8 cellular contexts compared by ENCODE assay signal in genomic region chr20:32537657-32538525, GRCh38. TPM values are rescaled to one million over a fixed set of nuclear protein-coding genes. Genes with fewer than 3 reads are reported as not detected.
DNase-seq lines count a peak whose midpoint lies in the region; ATAC-seq, FAIRE-seq and TF ChIP-seq lines count a peak whose summit lies in the region.

No MANE protein-coding gene starts in this region.

- H3F3A ChIP-seq in SK-N-SH (replicated peaks; ENCODE audit: insufficient read depth), result no peaks in the 10 kb centered on the region

- H3K4me1 Mint-ChIP-seq in activated CD4-positive, alpha-beta memory T cell treated with anti-CD3 and anti-CD28 coated beads, Interleukin-2, amount 10 ng/mL, durations not matched to agents 7 days and 5 days, result peaks cover 80% of the 10 kb centered on the region
- peaks cover 84 to 85% of the 10 kb centered on the region in 2 donors for H3K4me1 Mint-ChIP-seq in immature natural killer cell
- H3K4me1 Mint-ChIP-seq in stimulated activated naive CD8-positive, alpha-beta T cell treated with anti-CD3 and anti-CD28 coated beads, Interleukin-15, amount 100 ng/mL, for 72 hours, result peaks cover 94% of the 10 kb centered on the region

- H3K4me3 ChIP-seq in SK-N-SH (ENCODE audit: low read depth in 2 of 2, low read length in 1 of 2), result no peak overlapping the region

- 91% methylated on average over 12 of the region's 18 CpGs for WGBS in SK-N-SH (ENCODE audit: low lambda C conversion rate)

- TF ChIP-seq CTCF in SK-N-SH (IDR thresholded peaks at IDR 0.05), result no peak

- no peak overlapping the region; a peak in 1 of 4 replicates for H3K27ac ChIP-seq in SK-N-SH (ENCODE audit: low read depth in 2 of 2, low read length in 1 of 2)

- no peaks in the 10 kb centered on the region for H3K9me3 ChIP-seq in SK-N-SH

- no peaks in the 10 kb centered on the region for H3K79me2 ChIP-seq in SK-N-SH (ENCODE audit: insufficient read depth)

- H3K9ac ChIP-seq in SK-N-SH, result no peak overlapping the region

- H2AFZ ChIP-seq in SK-N-SH (ENCODE audit: low read depth), result no peak overlapping the region

- H4K20me1 ChIP-seq in SK-N-SH (ENCODE audit: insufficient read depth), result no peaks in the 10 kb centered on the region

- ATAC-seq in SK-N-SH treated with all-trans-retinoic acid at 6 μM for 48 hours, result no peak
- ATAC-seq in stimulated activated naive CD8-positive, alpha-beta T cell treated with anti-CD3 and anti-CD28 coated beads, Interleukin-15, amount 100 ng/mL, for 72 hours, result no peak
- no peak for ATAC-seq in HG02678 (IDR thresholded peaks at IDR 0.05; ENCODE audit: unreplicated experiment)

- peak overlapping the region; percentile 87 for H3K4me3 Mint-ChIP-seq in activated CD4-positive, alpha-beta memory T cell treated with anti-CD3 and anti-CD28 coated beads, Interleukin-2, amount 10 ng/mL, durations not matched to agents 7 days and 5 days
- H3K4me3 Mint-ChIP-seq in immature natural killer cell, result peak overlapping the region; percentile 92 to 98 (median 96)
- H3K4me3 Mint-ChIP-seq in stimulated activated naive CD8-positive, alpha-beta T cell treated with anti-CD3 and anti-CD28 coated beads, Interleukin-15, amount 100 ng/mL, for 72 hours, result peak overlapping the region; percentile 89 to 96

- no peaks in the 10 kb centered on the region for H3K27me3 Mint-ChIP-seq in activated CD4-positive, alpha-beta memory T cell treated with anti-CD3 and anti-CD28 coated beads, Interleukin-2, amount 10 ng/mL, durations not matched to agents 7 days and 5 days
- peaks cover 17 to 36% (median 22%) of the 10 kb centered on the region in 3 donors for H3K27me3 Mint-ChIP-seq in immature natural killer cell (ENCODE audit: low read depth in 3 of 3)
- H3K27me3 Mint-ChIP-seq in stimulated activated naive CD8-positive, alpha-beta T cell treated with anti-CD3 and anti-CD28 coated beads, Interleukin-15, amount 100 ng/mL, for 72 hours, result no peaks in the 10 kb centered on the region

- peaks cover 19% of the 10 kb centered on the region for H3K36me3 Mint-ChIP-seq in activated CD4-positive, alpha-beta memory T cell treated with anti-CD3 and anti-CD28 coated beads, Interleukin-2, amount 10 ng/mL, durations not matched to agents 7 days and 5 days (ENCODE audit: low read depth)
- no peaks in the 10 kb centered on the region for H3K36me3 Mint-ChIP-seq in immature natural killer cell

- no peaks in the 10 kb centered on the region for H3K9me3 Mint-ChIP-seq in activated CD4-positive, alpha-beta memory T cell treated with anti-CD3 and anti-CD28 coated beads, Interleukin-2, amount 10 ng/mL, durations not matched to agents 7 days and 5 days
- no peaks in the 10 kb centered on the region for H3K9me3 Mint-ChIP-seq in immature natural killer cell
- no peaks in the 10 kb centered on the region for H3K9me3 Mint-ChIP-seq in stimulated activated naive CD8-positive, alpha-beta T cell treated with anti-CD3 and anti-CD28 coated beads, Interleukin-15, amount 100 ng/mL, for 72 hours

- no peaks in the 10 kb centered on the region; the same call in 1 of the 2 replicates for H3K27me3 ChIP-seq in SK-N-SH (ENCODE audit: insufficient read depth)

- POLR2A ChIA-PET in SK-N-SH (lab: Yijun Ruan, JAX), result no interaction called here
- POLR2A ChIA-PET in activated CD4-positive, alpha-beta memory T cell treated with anti-CD3 and anti-CD28 coated beads, Interleukin-2, amount 10 ng/mL, durations not matched to agents 7 days and 5 days (lab: Charles Lee), result interaction anchor here (0.6 to 11.2 kb wide), 6 partner anchors 14 to 1571 kb away, joined by 3 to 204 read pairs (median 8); partner anchors contain the start of genes ASXL1, COMMD7 and NOL4L

- FAIRE-seq in RCC 7860 (lab: Jason Lieb, UNC), result no peak

- H3K27ac Mint-ChIP-seq in activated CD4-positive, alpha-beta memory T cell treated with anti-CD3 and anti-CD28 coated beads, Interleukin-2, amount 10 ng/mL, durations not matched to agents 7 days and 5 days, result peak overlapping the region; percentile 99
- H3K27ac Mint-ChIP-seq in immature natural killer cell, result peak overlapping the region; percentile 96 to 99 (median 98)
- H3K27ac Mint-ChIP-seq in stimulated activated naive CD8-positive, alpha-beta T cell treated with anti-CD3 and anti-CD28 coated beads, Interleukin-15, amount 100 ng/mL, for 72 hours, result peak overlapping the region; percentile 63 to 96

- CTCF ChIA-PET in SK-N-SH (lab: Yijun Ruan, JAX), result interaction anchor here (1.0 to 5.6 kb wide), 3 partner anchors 15 to 115 kb away, joined by 3 to 30 read pairs (median 10); no protein-coding TSS in a partner anchor
- CTCF ChIA-PET in activated CD4-positive, alpha-beta memory T cell treated with anti-CD3 and anti-CD28 coated beads, Interleukin-2, amount 10 ng/mL, durations not matched to agents 7 days and 5 days (lab: Charles Lee), result interaction anchor here (1.3 to 11.3 kb wide), 3 partner anchors 14 to 136 kb away, joined by 4 to 149 read pairs (median 5); partner anchors contain the start of gene C20orf203

- H3K9me2 ChIP-seq in SK-N-SH, result no peaks in the 10 kb centered on the region

- no peak for TF ChIP-seq RAD21 in SK-N-SH (IDR thresholded peaks at IDR 0.05; ENCODE audit: low read length)

- H3K4me2 ChIP-seq in SK-N-SH, result no peak overlapping the region

- DNase-seq in SK-N-SH, result peak; percentile 64
- DNase-seq in activated CD4-positive, alpha-beta memory T cell treated with anti-CD3 and anti-CD28 coated beads, Interleukin-2, amount 10 ng/mL, durations not matched to agents 7 days and 5 days, result no peak
- peak in 1 of 3 donors; percentile 26 for DNase-seq in immature natural killer cell
- DNase-seq in stimulated activated naive CD8-positive, alpha-beta T cell treated with anti-CD3 and anti-CD28 coated beads, Interleukin-15, amount 100 ng/mL, for 72 hours, result no peak
- DNase-seq in RCC 7860 (ENCODE audit: low spot score), result no peak
- DNase-seq in GM03348 (ENCODE audit: low spot score), result no peak

- H3K36me3 ChIP-seq in SK-N-SH (replicated peaks in 1 of 2; ENCODE audit: control insufficient read depth in 1 of 2, insufficient read depth in 2 of 2, low read length in 1 of 2), result no peaks in the 10 kb centered on the region

- no peak for TF ChIP-seq EP300 in SK-N-SH (IDR thresholded peaks at IDR 0.05; ENCODE audit: borderline replicate concordance in 1 of 2, low read depth in 1 of 2, low read length in 1 of 2)

- peaks cover 0 to 48% of the 10 kb centered on the region in 2 experiments; a peak in 1 of 4 replicates for H3K4me1 ChIP-seq in SK-N-SH (ENCODE audit: control insufficient read depth in 1 of 2, insufficient read depth in 2 of 2, low read depth in 1 of 2, low read length in 1 of 2)

TF ChIP-seq in SK-N-SH, 30 proteins besides CTCF, POLR2A, EP300 and RAD21 (continues in another document):
- no peak for TF ChIP-seq TCF12 (IDR thresholded peaks at IDR 0.05)
- no peak for TF ChIP-seq SMC3 (IDR thresholded peaks at IDR 0.05; ENCODE audit: low read depth, low read length)
- TF ChIP-seq FOXJ3 (CRISPR knock-in tag; IDR thresholded peaks at IDR 0.05), result no peak
- TF ChIP-seq IRF3 (IDR thresholded peaks at IDR 0.05; ENCODE audit: low read depth, low read length), result no peak
- no peak for TF ChIP-seq PBX3 (IDR thresholded peaks at IDR 0.05)

TF ChIP-seq in SK-N-SH treated with all-trans-retinoic acid at 6 μM for 48 hours, 23 proteins besides CTCF, POLR2A, EP300 and RAD21 (continues in another document):
- TF ChIP-seq POU6F1 (CRISPR knock-in tag; IDR thresholded peaks at IDR 0.05; ENCODE audit: borderline replicate concordance, low read depth) (no peak), BACH2 (CRISPR knock-in tag; IDR thresholded peaks at IDR 0.05; ENCODE audit: borderline replicate concordance) (no peak), TCF4 (CRISPR knock-in tag; IDR thresholded peaks at IDR 0.05; ENCODE audit: borderline replicate concordance) (no peak), ZNF8 (CRISPR knock-in tag; IDR thresholded peaks at IDR 0.05) (no peak), ZNF565 (CRISPR knock-in tag; conservative IDR thresholded peaks at IDR 0.05; ENCODE audit: low read depth) (no peak), ISL1 (CRISPR knock-in tag; IDR thresholded peaks at IDR 0.05) (no peak), TOX (CRISPR knock-in tag; IDR thresholded peaks at IDR 0.05; ENCODE audit: borderline replicate concordance) (no peak), CSDC2 (CRISPR knock-in tag; IDR thresholded peaks at IDR 0.05) (no peak), GLIS3 (CRISPR knock-in tag; IDR thresholded peaks at IDR 0.05) (no peak)

RNA-seq across cellular contexts. Expression of gene NOL4L, which starts 47.2 kb away (rescaled TPM):
- polyA plus RNA-seq in SK-N-SH (2012; rRNA removed) (10.4 and 14.3 TPM in 2 replicates), immature natural killer cell (10 to 100 TPM in 1 of 3 donors, 1 to 10 TPM in 2; 4.1 to 17.2 (median 9.6) TPM)
- polyA plus RNA-seq in SK-N-SH (2012; cell fraction: cytosol; rRNA removed), result 8.7 and 10.6 TPM in 2 replicates
- polyA plus RNA-seq in SK-N-SH (2012; cell fraction: nucleus; rRNA removed), result 35.9 and 37.2 TPM in 2 replicates
- total RNA-seq in activated CD4-positive, alpha-beta memory T cell treated with anti-CD3 and anti-CD28 coated beads, Interleukin-2, amount 10 ng/mL, durations not matched to agents 7 days and 5 days, result 10 to 100 TPM; 17.1 to 19.1 TPM
